14 cellular contexts compared by ENCODE assay signal in the genomic region with DNA sequence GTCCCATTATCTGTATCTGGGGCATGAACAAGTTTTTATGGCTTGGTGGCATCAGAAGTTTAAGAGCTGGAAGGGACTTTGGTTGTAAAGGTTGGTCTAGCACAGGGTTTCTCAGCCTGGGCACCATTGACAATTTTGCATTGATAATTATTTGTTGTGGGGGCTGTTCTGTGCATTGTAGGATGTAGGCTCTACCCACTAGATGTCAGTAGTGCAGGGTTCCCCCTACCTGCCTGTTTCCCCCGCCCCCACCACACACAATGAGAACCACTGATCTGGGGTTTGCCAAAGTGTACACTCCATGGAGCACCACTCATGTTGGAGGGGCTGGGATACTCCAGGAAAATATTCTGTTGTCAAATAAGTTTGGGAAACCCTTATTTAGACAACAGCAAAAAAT. TPM values are rescaled to one million over a fixed set of nuclear protein-coding genes. Genes with fewer than 3 reads are reported as not detected.
DNase-seq lines count a peak whose midpoint lies in the region; ATAC-seq, FAIRE-seq and TF ChIP-seq lines count a peak whose summit lies in the region.
"Had no signal": no experiment of that assay in that cellular context is flagged by ENCODE, and none has a peak within 500 bp of the region (broad histone marks: within the 10 kb centered on the region; RNA-seq: fewer than 3 reads in every experiment).

No MANE protein-coding gene starts in this region.

- no peak for TF ChIP-seq CTCF in activated B cell treated with CpG ODN at 0.5 μM for 24 hours (IDR thresholded peaks at IDR 0.05)
- no peak for TF ChIP-seq CTCF in left lung (IDR thresholded peaks at IDR 0.05)
- TF ChIP-seq CTCF in HFFc6 (IDR thresholded peaks at IDR 0.05), result no peak

- DNase-seq in 8988T, result peak; percentile 20
- no peak for DNase-seq in GM12891 (ENCODE audit: insufficient read length, low spot score)
- DNase-seq in activated B cell treated with CpG ODN at 0.5 μM for 24 hours, result no peak
- DNase-seq in left lung, result no peak
- DNase-seq in HFFc6, result no peak
- DNase-seq in HuH-7.5 (ENCODE audit: low spot score), result no peak
- DNase-seq: EL; NCI-H2171 treated with DMSO at 0.1 percent for 48 hours; stimulated activated CD4-positive, alpha-beta T cell treated with anti-CD3 and anti-CD28 coated beads, Interleukin-2, amount 100 ng/mL, for 48 hours had no signal

- no peaks in the 10 kb centered on the region for H3K36me3 ChIP-seq in left lung

- FAIRE-seq in GM12891 (lab: Jason Lieb, UNC), result peak; percentile 92
- FAIRE-seq: colon, TTC549 had no signal

- CTCF ChIA-PET in activated B cell treated with CpG ODN at 0.5 μM for 24 hours (lab: Charles Lee), result interaction anchor here (0.7 to 1.6 kb wide), 4 partner anchors 31 to 326 kb away, joined by 3 to 4 read pairs (median 3); no protein-coding TSS in a partner anchor

- intact Hi-C loops in activated B cell treated with CpG ODN at 0.5 μM for 24 hours (cut with micrococcal nuclease) (loop anchor here (2.0 kb wide), 3 partner anchors 15 to 39 kb away; no protein-coding TSS in a partner anchor), left lung (cut with DNase I) (no loop called here)

- no peak for TF ChIP-seq POLR2A in GM12891 (IDR thresholded peaks at IDR 0.05; ENCODE audit: low read depth, low read length)

- H3K9me3 ChIP-seq in left lung, result no peaks in the 10 kb centered on the region

- H3K4me1 ChIP-seq in left lung, result peaks cover 0 to 12% of the 10 kb centered on the region in 2 donors

- no peaks in the 10 kb centered on the region for H3K9me3 Mint-ChIP-seq in activated B cell treated with CpG ODN at 0.5 μM for 24 hours
- H3K9me3 Mint-ChIP-seq in HFFc6, result no peaks in the 10 kb centered on the region

- H3K27ac ChIP-seq in left lung, result no peak overlapping the region

- no peak overlapping the region for H3K4me3 ChIP-seq in left lung

- POLR2A ChIA-PET in activated B cell treated with CpG ODN at 0.5 μM for 24 hours (lab: Charles Lee), result interaction anchor here (1.5 kb wide), 1 partner anchor 43 kb away, joined by 9 read pairs; a partner anchor contains a TSS

- ATAC-seq in HG02759 (IDR thresholded peaks at IDR 0.05; ENCODE audit: unreplicated experiment) (peak; percentile 56), activated B cell treated with CpG ODN at 0.5 μM for 24 hours (ENCODE audit: low read depth) (peak; percentile 64), GM21526 (IDR thresholded peaks at IDR 0.05; ENCODE audit: low FRiP score, unreplicated experiment) (no peak), left lung (no peak)

- H3K4me1 Mint-ChIP-seq in activated B cell treated with CpG ODN at 0.5 μM for 24 hours (peaks cover 75% of the 10 kb centered on the region), HFFc6 (ENCODE audit: low read depth) (peaks cover 9% of the 10 kb centered on the region; the same call in 1 of the 2 replicates)

- no peaks in the 10 kb centered on the region for H3K27me3 ChIP-seq in left lung

- no peaks in the 10 kb centered on the region for H3K27me3 Mint-ChIP-seq in activated B cell treated with CpG ODN at 0.5 μM for 24 hours
- peaks cover 4% of the 10 kb centered on the region for H3K27me3 Mint-ChIP-seq in HFFc6 (ENCODE audit: insufficient read depth)
- H3K27me3 Mint-ChIP-seq: stimulated activated naive CD8-positive, alpha-beta T cell treated with anti-CD3 and anti-CD28 coated beads, Interleukin-15, Interleukin-2, amounts not matched to agents 100 ng/mL and 50 ng/mL, for 24 hours had no signal

- H3K4me3 Mint-ChIP-seq in activated B cell treated with CpG ODN at 0.5 μM for 24 hours (no peak overlapping the region), HFFc6 (no peak overlapping the region)
- H3K4me3 Mint-ChIP-seq: stimulated activated naive CD8-positive, alpha-beta T cell treated with anti-CD3 and anti-CD28 coated beads, Interleukin-15, Interleukin-2, amounts not matched to agents 100 ng/mL and 50 ng/mL, for 24 hours had no signal

- peaks cover 18% of the 10 kb centered on the region for H3K36me3 Mint-ChIP-seq in activated B cell treated with CpG ODN at 0.5 μM for 24 hours (ENCODE audit: low read depth)
- H3K36me3 Mint-ChIP-seq in HFFc6 (ENCODE audit: low read depth), result peaks cover 5% of the 10 kb centered on the region; the same call in 1 of the 2 replicates

- no peak overlapping the region for H3K27ac Mint-ChIP-seq in activated B cell treated with CpG ODN at 0.5 μM for 24 hours
- H3K27ac Mint-ChIP-seq in HFFc6, result no peak overlapping the region
- H3K27ac Mint-ChIP-seq: stimulated activated naive CD8-positive, alpha-beta T cell treated with anti-CD3 and anti-CD28 coated beads, Interleukin-15, Interleukin-2, amounts not matched to agents 100 ng/mL and 50 ng/mL, for 24 hours had no signal

TF ChIP-seq in GM12891, 5 proteins besides CTCF, POLR2A, EP300 and RAD21:
- TF ChIP-seq POU2F2 (IDR thresholded peaks at IDR 0.05; ENCODE audit: low read depth, low read length) (peak; percentile 51; the same call in 1 of the 2 replicates), SPI1 (IDR thresholded peaks at IDR 0.05; ENCODE audit: low read depth, low read length) (no peak), POLR2AphosphoS5 (IDR thresholded peaks at IDR 0.05; ENCODE audit: low read depth, low read length) (no peak)

RNA-seq across cellular contexts. Expression of a gene that starts 42.7 kb away (rescaled TPM):
- 22.3 TPM for polyA plus RNA-seq in GM12891 (2012; ENCODE audit: low read depth, missing spikeins)
- total RNA-seq in activated B cell treated with CpG ODN at 0.5 μM for 24 hours, result 33.3 and 40.0 TPM in 2 replicates
- total RNA-seq in left lung, result 10 to 100 TPM in 1 of 2 donors, 1 to 10 TPM in 1; 7.8 to 10.1 TPM
- 1 to 10 TPM; 3.9 to 6.4 (median 5.7) TPM for total RNA-seq in HFFc6 (2021; fragmentation: NEBNext Ultra II Directional; extraction: Animal tissue kit (Norgen Biotek cat#: 25700))

Comparison
In these comparisons a context has a peak if more than half of its experiments do, and no peak if none do; other contexts are left out.
1. ATAC-seq: peak in HG02759 (single experiment) and activated B cell treated with CpG ODN at 0.5 μM for 24 hours (single experiment); none in GM21526 (single experiment) and left lung (single experiment).